7 cellular contexts compared by ENCODE assay signal in genomic region chr4:25913851-25914669, GRCh38.
DNase-seq lines count a peak whose midpoint lies in the region; ATAC-seq and TF ChIP-seq lines count a peak whose summit lies in the region.

SMIM20 (plus strand) TSS chr4:25914220; CDS start chr4:25914314, 94 bp downstream.

- in situ Hi-C loops in astrocyte of the cerebellum (cut with HindIII; ENCODE audit: low sequenced_read_pairs), result no loop called here

- peak; percentile 75 for ATAC-seq in GM18508 (IDR thresholded peaks at IDR 0.05; ENCODE audit: insufficient read depth, unreplicated experiment)
- peak; percentile 95 for ATAC-seq in HG02970 (IDR thresholded peaks at IDR 0.05; ENCODE audit: low FRiP score, unreplicated experiment)

- TF ChIP-seq CTCF in astrocyte of the cerebellum (IDR thresholded peaks at IDR 0.05; ENCODE audit: low read depth, low read length, missing control alignments) (no peak), retinal pigment epithelial cell (conservative IDR thresholded peaks at IDR 0.05; ENCODE audit: low read depth, low read length) (no peak)

- peak within 1 kb of the TSS; percentile 62 for H3K4me3 ChIP-seq in astrocyte of the cerebellum (ENCODE audit: low read depth, low read length)
- peak within 1 kb of the TSS; percentile 89 for H3K4me3 ChIP-seq in retinal pigment epithelial cell (ENCODE audit: low read length)

- DNase-seq in NCI-H187 treated with DMSO at 0.1 percent for 48 hours (lab: John Stamatoyannopoulos, UW) (peak; percentile 49), T-helper 9 cell (peak; percentile 91), astrocyte of the cerebellum (ENCODE audit: low read depth) (peak; percentile 62), hepatic stellate cell (ENCODE audit: low spot score) (peak; percentile 87), retinal pigment epithelial cell (ENCODE audit: low read depth) (peak; percentile 39)

Comparison
In these comparisons a context has a peak if more than half of its experiments do, and no peak if none do; other contexts are left out.
1. Peak in every context shown above with its lines: DNase-seq, ATAC-seq and H3K4me3 ChIP-seq.
2. DNase-seq: peak in every context shown above with its lines; median percentile 91 in T-helper 9 cell; 87 in hepatic stellate cell; 62 in astrocyte of the cerebellum; 49 in NCI-H187 treated with DMSO at 0.1 percent for 48 hours; 39 in retinal pigment epithelial cell.